10 cellular contexts compared by ENCODE assay signal in the genomic region with DNA sequence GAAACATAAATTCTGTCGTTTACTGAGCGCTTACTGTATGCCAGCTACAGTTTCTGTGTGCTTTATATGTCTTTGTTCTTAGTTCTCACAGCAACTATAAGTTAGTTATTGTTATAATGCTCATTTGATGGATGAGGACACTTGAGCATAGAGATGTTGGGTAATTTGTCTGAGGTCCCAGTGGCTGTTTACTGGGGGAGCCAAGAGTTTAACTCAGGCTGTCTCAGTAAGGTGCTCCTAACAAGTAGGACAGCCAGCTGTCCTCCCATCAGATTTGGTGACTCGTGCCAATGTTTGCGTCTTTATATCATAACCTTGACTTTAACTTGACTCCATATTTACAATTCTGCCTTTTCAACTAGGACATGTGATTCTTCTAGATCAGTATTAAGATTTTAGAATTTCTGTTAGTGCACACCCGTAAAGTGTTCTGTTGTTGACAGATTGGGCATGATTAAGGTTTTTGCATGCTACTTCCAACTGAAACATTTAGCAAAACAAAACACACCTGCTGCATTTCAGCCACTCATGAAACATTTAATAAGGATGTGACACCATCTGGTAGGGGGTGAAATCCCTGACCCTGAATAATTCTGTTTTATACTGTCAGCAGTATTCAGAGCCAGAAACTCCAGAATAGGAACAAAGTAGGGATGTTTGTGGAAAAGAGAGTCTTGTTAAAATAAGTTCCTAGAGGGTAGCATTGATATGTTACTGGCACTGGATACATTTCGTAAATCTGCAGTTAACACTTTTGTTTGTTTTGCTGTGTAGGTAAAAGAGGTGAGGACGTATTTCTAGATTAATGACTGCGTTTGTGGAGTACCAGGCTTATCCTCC. TPM values are rescaled to one million over a fixed set of nuclear protein-coding genes. Genes with fewer than 3 reads are reported as not detected.
DNase-seq lines count a peak whose midpoint lies in the region; ATAC-seq and TF ChIP-seq lines count a peak whose summit lies in the region.
"Had no signal": no experiment of that assay in that cellular context is flagged by ENCODE, and none has a peak within 500 bp of the region (broad histone marks: within the 10 kb centered on the region; RNA-seq: fewer than 3 reads in every experiment).

No MANE protein-coding gene starts in this region.

- peaks cover 66% of the 10 kb centered on the region for H3K4me1 ChIP-seq in left ventricle myocardium inferior
- H3K4me1 ChIP-seq in Panc1 (ENCODE audit: control insufficient read depth, insufficient read depth, low read length) = peaks cover 20% of the 10 kb centered on the region
- peaks cover 18% of the 10 kb centered on the region for H3K4me1 ChIP-seq in upper lobe of right lung

- no peaks in the 10 kb centered on the region for H3K27me3 ChIP-seq in left ventricle myocardium inferior (ENCODE audit: low read depth)
- no peaks in the 10 kb centered on the region for H3K27me3 ChIP-seq in Panc1 (ENCODE audit: control insufficient read depth, insufficient read depth, low read length)
- H3K27me3 ChIP-seq in upper lobe of right lung = no peaks in the 10 kb centered on the region

- no peak for TF ChIP-seq CTCF in left ventricle myocardium inferior (IDR thresholded peaks at IDR 0.05; ENCODE audit: borderline replicate concordance)
- no peak for TF ChIP-seq CTCF in Panc1 (IDR thresholded peaks at IDR 0.05)
- no peak for TF ChIP-seq CTCF in fibroblast of villous mesenchyme (IDR thresholded peaks at IDR 0.05; ENCODE audit: insufficient read depth, low read depth, low read length)
- no peak for TF ChIP-seq CTCF in upper lobe of right lung (IDR thresholded peaks at IDR 0.05)

- peak overlapping the region; percentile 91 for H3K27ac ChIP-seq in left ventricle myocardium inferior (replicated peaks)
- peak overlapping the region; percentile 88; the same call in 1 of the 2 replicates for H3K27ac ChIP-seq in Panc1 (ENCODE audit: low read length)
- peak overlapping the region; percentile 88 for H3K27ac ChIP-seq in upper lobe of right lung

- H3K9me3 ChIP-seq in left ventricle myocardium inferior (replicated peaks) = no peaks in the 10 kb centered on the region
- no peaks in the 10 kb centered on the region for H3K9me3 ChIP-seq in Panc1 (ENCODE audit: control insufficient read depth, insufficient read depth, low read depth, low read length)
- H3K9me3 ChIP-seq in upper lobe of right lung = no peaks in the 10 kb centered on the region

- intact Hi-C loops in left ventricle myocardium inferior (cut with micrococcal nuclease) = no loop called here
- intact Hi-C loops in Right ventricle myocardium inferior (cut with DNase I) = no loop called here
- intact Hi-C loops in Panc1 (cut with micrococcal nuclease; ENCODE audit: unreplicated experiment) = loop anchor here (10.0 kb wide), 1 partner anchor 96 kb away; no protein-coding TSS in a partner anchor
- intact Hi-C loops in upper lobe of right lung (cut with DNase I) = no loop called here

- peaks cover 16% of the 10 kb centered on the region for H3K36me3 ChIP-seq in left ventricle myocardium inferior
- no peaks in the 10 kb centered on the region for H3K36me3 ChIP-seq in Panc1 (ENCODE audit: control insufficient read depth, insufficient read depth, low read length)
- H3K36me3 ChIP-seq in upper lobe of right lung = peaks cover 17% of the 10 kb centered on the region

- H3K4me3 ChIP-seq in left ventricle myocardium inferior = peak overlapping the region; percentile 90
- H3K4me3 ChIP-seq in Panc1 (ENCODE audit: low read depth in 2 of 2, low read length in 2 of 2) = peak overlapping the region; percentile 86 to 91; a peak in 3 of 4 replicates
- H3K4me3 ChIP-seq in fibroblast of villous mesenchyme (ENCODE audit: low read depth, low read length) = peak overlapping the region; percentile 99
- H3K4me3 ChIP-seq in upper lobe of right lung = no peak overlapping the region

- no TSS peak for BruUV-seq in Panc1 (replicated peaks; lab: Mats Ljungman, UMichigan)

- no peak for ATAC-seq in Right ventricle myocardium inferior
- ATAC-seq in Panc1 = no peak
- no peak for ATAC-seq in upper lobe of right lung
- ATAC-seq in HG03159 (IDR thresholded peaks at IDR 0.05; ENCODE audit: unreplicated experiment) = no peak
- no peak for ATAC-seq in GM21528 (IDR thresholded peaks at IDR 0.05; ENCODE audit: low FRiP score, unreplicated experiment)

- POLR2A ChIA-PET in Panc1 (lab: Charles Lee) = no interaction called here

- DNase-seq in left ventricle myocardium inferior (no peak), Right ventricle myocardium inferior (ENCODE audit: missing footprints) (no peak), Panc1 (ENCODE audit: low read depth, low spot score) (no peak), fibroblast of villous mesenchyme (ENCODE audit: low read depth) (peak; percentile 54), upper lobe of right lung (no peak), LoVo (ENCODE audit: low spot score) (no peak)
- DNase-seq: activated CD4-positive, alpha-beta T cell treated with anti-CD3 and anti-CD28 coated beads for 1 hour; glutamatergic neuron had no signal

- in situ Hi-C loops in Panc1 (cut with HindIII; ENCODE audit: low pct_unique_long_range_greater_than_20kb, low sequenced_read_pairs) = no loop called here

- CTCF ChIA-PET in Panc1 (lab: Charles Lee) = no interaction called here

RNA-seq across cellular contexts. Expression of gene REXO2, which starts 1.9 kb away (rescaled TPM):
- total RNA-seq in left ventricle myocardium inferior = 182 TPM
- total RNA-seq in Right ventricle myocardium inferior = 174 TPM
- total RNA-seq in Panc1 (2021; ENCODE audit: unreplicated experiment) = 111 TPM
- polyA plus RNA-seq in Panc1 (2012; ENCODE audit: insufficient read length) = 191 TPM
- 166 and 174 TPM in 2 replicates for total RNA-seq in fibroblast of villous mesenchyme
- 78.4 TPM for total RNA-seq in upper lobe of right lung

RNA-seq across cellular contexts. Expression of gene RBM7, which starts 40.7 kb away (rescaled TPM):
- 20.9 TPM for total RNA-seq in left ventricle myocardium inferior
- 19.6 TPM for total RNA-seq in Right ventricle myocardium inferior
- total RNA-seq in Panc1 (2021; ENCODE audit: unreplicated experiment) = 35.2 TPM
- polyA plus RNA-seq in Panc1 (2012; ENCODE audit: insufficient read length) = 32.3 TPM
- 30.6 and 53.1 TPM in 2 replicates for total RNA-seq in fibroblast of villous mesenchyme
- total RNA-seq in upper lobe of right lung = 30.1 TPM

RNA-seq across cellular contexts. Expression of gene C11orf71, which starts 40.9 kb away (rescaled TPM):
- total RNA-seq in left ventricle myocardium inferior (10.5 TPM), Right ventricle myocardium inferior (9.3 TPM), Panc1 (2021; ENCODE audit: unreplicated experiment) (6.2 TPM), fibroblast of villous mesenchyme (2.9 and 3.5 TPM in 2 replicates), upper lobe of right lung (8.1 TPM)
- polyA plus RNA-seq in Panc1 (2012; ENCODE audit: insufficient read length) = 6.5 TPM
